ENCODE assay signal across 1 cellular context in genomic region chr16:89121691-89122321, GRCh38.
A peak's percentile ranks its signal among the peaks of the same experiment; 100 is the strongest.
TF ChIP-seq lines count a peak whose summit lies in the region.

No MANE protein-coding gene starts in this region.

TF ChIP-seq in HepG2, 621 proteins besides CTCF, POLR2A, EP300 and RAD21:
- no peak for TF ChIP-seq MBD4 (IDR thresholded peaks at IDR 0.05; ENCODE audit: borderline replicate concordance, low read length)
- peak; percentile 53 for TF ChIP-seq AGO2 (optimal IDR thresholded peaks at IDR 0.05; ENCODE audit: low read depth, low read length)
